Comparison of ENCODE assay signal across 16 cellular contexts in the genomic region with DNA sequence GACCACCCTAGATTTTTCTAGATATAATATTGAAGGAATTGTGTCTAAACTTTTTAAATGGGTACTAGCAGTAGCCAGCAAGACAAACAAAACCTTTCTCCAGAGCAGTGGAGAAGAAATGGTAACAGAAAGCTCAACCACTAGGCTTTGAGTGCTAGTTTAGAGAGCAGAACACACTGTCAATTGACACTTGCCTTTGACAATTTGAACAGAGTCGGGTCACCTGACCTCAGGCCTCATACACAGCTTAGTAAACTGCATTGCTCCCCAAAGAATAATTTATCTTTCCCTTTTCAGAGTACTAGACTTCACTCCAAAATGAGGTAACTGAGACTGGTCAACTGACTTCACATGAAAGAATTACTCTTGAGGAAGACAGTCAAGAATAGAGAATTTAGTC. TPM values are rescaled to one million over a fixed set of nuclear protein-coding genes. Genes with fewer than 3 reads are reported as not detected.
DNase-seq lines count a peak whose midpoint lies in the region; ATAC-seq and TF ChIP-seq lines count a peak whose summit lies in the region.
"Had no signal": no experiment of that assay in that cellular context is flagged by ENCODE, and none has a peak within 500 bp of the region (broad histone marks: within the 10 kb centered on the region; RNA-seq: fewer than 3 reads in every experiment).

No MANE protein-coding gene starts in this region.

- no peak overlapping the region for H3K4me3 ChIP-seq in right atrium auricular region
- no peak overlapping the region for H3K4me3 ChIP-seq in CD4-positive, alpha-beta memory T cell (ENCODE audit: low read length in 2 of 2)
- H3K4me3 ChIP-seq: BLaER1 treated with 17β-estradiol and CSF1 and Interleukin-3, amounts not matched to agents 10 nM and 100 nM; GM23338 had no signal

- H3K9me3 Mint-ChIP-seq in neural crest cell, result no peaks in the 10 kb centered on the region
- peaks cover 0 to 7% (median under 1%) of the 10 kb centered on the region in 8 donors for H3K9me3 Mint-ChIP-seq in CD4-positive, alpha-beta memory T cell
- no peaks in the 10 kb centered on the region for H3K9me3 Mint-ChIP-seq in activated CD4-positive, alpha-beta T cell treated with anti-CD3 and anti-CD28 coated beads, Interleukin-2, amount 10 ng/mL, durations not matched to agents 7 days and 5 days
- H3K9me3 Mint-ChIP-seq: GM23338 had no signal

- no peaks in the 10 kb centered on the region for H3K9me3 ChIP-seq in right atrium auricular region
- no peaks in the 10 kb centered on the region for H3K9me3 ChIP-seq in CD4-positive, alpha-beta memory T cell (ENCODE audit: control insufficient read depth in 1 of 2, low read length in 2 of 2)
- H3K9me3 ChIP-seq: BLaER1 treated with 17β-estradiol and CSF1 and Interleukin-3, amounts not matched to agents 10 nM and 100 nM had no signal

- H3K4me3 Mint-ChIP-seq in neural crest cell, result no peak overlapping the region
- H3K4me3 Mint-ChIP-seq in CD4-positive, alpha-beta memory T cell, result no peak overlapping the region
- no peak overlapping the region for H3K4me3 Mint-ChIP-seq in activated CD4-positive, alpha-beta T cell treated with anti-CD3 and anti-CD28 coated beads, Interleukin-2, amount 10 ng/mL, durations not matched to agents 7 days and 5 days
- H3K4me3 Mint-ChIP-seq: CD4-positive, CD25-positive, alpha-beta regulatory T cell; GM23338 had no signal

- peaks cover 0 to 36% of the 10 kb centered on the region in 2 donors for H3K4me1 ChIP-seq in right atrium auricular region
- H3K4me1 ChIP-seq in CD4-positive, alpha-beta memory T cell (ENCODE audit: insufficient read depth, low read length), result no peaks in the 10 kb centered on the region

- H3K27ac Mint-ChIP-seq in neural crest cell (ENCODE audit: unreplicated experiment), result peak overlapping the region; percentile 86
- H3K27ac Mint-ChIP-seq in CD4-positive, alpha-beta memory T cell, result no peak overlapping the region
- no peak overlapping the region for H3K27ac Mint-ChIP-seq in activated CD4-positive, alpha-beta T cell treated with anti-CD3 and anti-CD28 coated beads, Interleukin-2, amount 10 ng/mL, durations not matched to agents 7 days and 5 days
- H3K27ac Mint-ChIP-seq: CD4-positive, CD25-positive, alpha-beta regulatory T cell; GM23338 had no signal

- H3K4me1 Mint-ChIP-seq in neural crest cell, result peaks cover 45% of the 10 kb centered on the region
- H3K4me1 Mint-ChIP-seq in CD4-positive, alpha-beta memory T cell, result no peaks in the 10 kb centered on the region
- H3K4me1 Mint-ChIP-seq in activated CD4-positive, alpha-beta T cell treated with anti-CD3 and anti-CD28 coated beads, Interleukin-2, amount 10 ng/mL, durations not matched to agents 7 days and 5 days, result no peaks in the 10 kb centered on the region
- H3K4me1 Mint-ChIP-seq: CD4-positive, CD25-positive, alpha-beta regulatory T cell had no signal

- DNase-seq in Right ventricle myocardium superior (no peak), right atrium auricular region (ENCODE audit: low spot score) (no peak), left cardiac atrium (no peak), neural crest cell (ENCODE audit: low read depth, low spot score) (no peak), NCI-H1048 (lab: John Stamatoyannopoulos, UW) (no peak)
- no peak for DNase-seq in CD4-positive, alpha-beta memory T cell
- no peak for DNase-seq in activated CD8-positive, alpha-beta memory T cell treated with anti-CD3 and anti-CD28 coated beads, Interleukin-2, amount 50 U/mL, for 4 hours
- no peak for DNase-seq in activated CD4-positive, alpha-beta T cell treated with anti-CD3 and anti-CD28 coated beads, Interleukin-2, amount 10 ng/mL, durations not matched to agents 7 days and 5 days
- DNase-seq: ACHN; Calu3; CD4-positive, CD25-positive, alpha-beta regulatory T cell; DMS 273 treated with DMSO at 0.1 percent for 48 hours; H7 had no signal

- H3K27ac ChIP-seq in right atrium auricular region, result no peak overlapping the region
- no peak overlapping the region for H3K27ac ChIP-seq in CD4-positive, alpha-beta memory T cell (ENCODE audit: low read depth, low read length)
- H3K27ac ChIP-seq: BLaER1 treated with 17β-estradiol and CSF1 and Interleukin-3, amounts not matched to agents 10 nM and 100 nM had no signal

- H3K27me3 Mint-ChIP-seq in neural crest cell (ENCODE audit: low read depth), result no peaks in the 10 kb centered on the region
- H3K27me3 Mint-ChIP-seq in CD4-positive, alpha-beta memory T cell, result no peaks in the 10 kb centered on the region
- no peaks in the 10 kb centered on the region for H3K27me3 Mint-ChIP-seq in activated CD4-positive, alpha-beta T cell treated with anti-CD3 and anti-CD28 coated beads, Interleukin-2, amount 10 ng/mL, durations not matched to agents 7 days and 5 days
- H3K27me3 Mint-ChIP-seq: CD4-positive, CD25-positive, alpha-beta regulatory T cell had no signal

- ATAC-seq in Right ventricle myocardium superior (ENCODE audit: poor library complexity) (peak; percentile 60), left cardiac atrium (peak; percentile 25 to 51)
- ATAC-seq: GM23338 had no signal

- POLR2A ChIA-PET in CD4-positive, alpha-beta memory T cell (lab: Charles Lee; ENCODE audit: partially characterized antibody), result no interaction called here
- POLR2A ChIA-PET in activated CD4-positive, alpha-beta T cell treated with anti-CD3 and anti-CD28 coated beads, Interleukin-2, amount 10 ng/mL, durations not matched to agents 7 days and 5 days (lab: Charles Lee), result no interaction called here

- CTCF ChIA-PET in CD4-positive, alpha-beta memory T cell (lab: Charles Lee; ENCODE audit: partially characterized antibody), result no interaction called here
- CTCF ChIA-PET in activated CD4-positive, alpha-beta T cell treated with anti-CD3 and anti-CD28 coated beads, Interleukin-2, amount 10 ng/mL, durations not matched to agents 7 days and 5 days (lab: Charles Lee), result no interaction called here

- H3K36me3 ChIP-seq in right atrium auricular region, result no peaks in the 10 kb centered on the region
- no peaks in the 10 kb centered on the region for H3K36me3 ChIP-seq in CD4-positive, alpha-beta memory T cell (ENCODE audit: insufficient read depth, low read length)
- H3K36me3 ChIP-seq: BLaER1 treated with 17β-estradiol and CSF1 and Interleukin-3, amounts not matched to agents 10 nM and 100 nM had no signal

- intact Hi-C loops in Right ventricle myocardium superior (cut with DNase I) (no loop called here), left cardiac atrium (cut with DNase I) (no loop called here)
- intact Hi-C loops in CD4-positive, alpha-beta memory T cell (cut with micrococcal nuclease), result no loop called here

- TF ChIP-seq CTCF in right atrium auricular region (IDR thresholded peaks at IDR 0.05) (no peak), neural crest cell (conservative IDR thresholded peaks at IDR 0.05) (no peak)

- H3K36me3 Mint-ChIP-seq in neural crest cell (ENCODE audit: low read depth), result peaks cover 6% of the 10 kb centered on the region
- no peaks in the 10 kb centered on the region for H3K36me3 Mint-ChIP-seq in CD4-positive, alpha-beta memory T cell
- no peaks in the 10 kb centered on the region for H3K36me3 Mint-ChIP-seq in activated CD4-positive, alpha-beta T cell treated with anti-CD3 and anti-CD28 coated beads, Interleukin-2, amount 10 ng/mL, durations not matched to agents 7 days and 5 days (ENCODE audit: low read depth)
- H3K36me3 Mint-ChIP-seq: CD4-positive, CD25-positive, alpha-beta regulatory T cell had no signal

- H3K27me3 ChIP-seq in right atrium auricular region, result no peaks in the 10 kb centered on the region
- no peaks in the 10 kb centered on the region for H3K27me3 ChIP-seq in CD4-positive, alpha-beta memory T cell (ENCODE audit: insufficient read depth, low read length)
- H3K27me3 ChIP-seq: BLaER1 treated with 17β-estradiol and CSF1 and Interleukin-3, amounts not matched to agents 10 nM and 100 nM had no signal

RNA-seq across cellular contexts. Expression of a gene that starts 48.6 kb away (rescaled TPM):
- total RNA-seq in Right ventricle myocardium superior (13.5 TPM), right atrium auricular region (1 to 10 TPM; 8.9 to 9.8 TPM), left cardiac atrium (10 to 100 TPM in 1 of 2 donors, 1 to 10 TPM in 1; 7.3 to 13.2 TPM), neural crest cell (57.3 and 58.1 TPM in 2 replicates)
- not detected for total RNA-seq in CD4-positive, alpha-beta memory T cell
- polyA plus RNA-seq in CD4-positive, alpha-beta memory T cell, result not detected
- total RNA-seq in activated CD4-positive, alpha-beta T cell treated with anti-CD3 and anti-CD28 coated beads, Interleukin-2, amount 10 ng/mL, durations not matched to agents 7 days and 5 days, result not detected
- total RNA-seq: CD4-positive, CD25-positive, alpha-beta regulatory T cell; HT-29 had no signal
- polyA plus RNA-seq: CD4-positive, CD25-positive, alpha-beta regulatory T cell had no signal

Comparison
In these comparisons a context has a peak if more than half of its experiments do, and no peak if none do; other contexts are left out.
1. RNA of a gene that starts 48.6 kb away (total RNA-seq): 57.3 to 58.1 TPM in neural crest cell, 13.5 TPM in Right ventricle myocardium superior (single experiment), 7.3 to 13.2 TPM in left cardiac atrium and 8.9 to 9.8 TPM in right atrium auricular region; not detected in CD4-positive, alpha-beta memory T cell and not detected in activated CD4-positive, alpha-beta T cell treated with anti-CD3 and anti-CD28 coated beads, Interleukin-2, amount 10 ng/mL, durations not matched to agents 7 days and 5 days; every median in the first group is over 4 times any median in the second.